28 cellular contexts compared by ENCODE assay signal in the genomic region with DNA sequence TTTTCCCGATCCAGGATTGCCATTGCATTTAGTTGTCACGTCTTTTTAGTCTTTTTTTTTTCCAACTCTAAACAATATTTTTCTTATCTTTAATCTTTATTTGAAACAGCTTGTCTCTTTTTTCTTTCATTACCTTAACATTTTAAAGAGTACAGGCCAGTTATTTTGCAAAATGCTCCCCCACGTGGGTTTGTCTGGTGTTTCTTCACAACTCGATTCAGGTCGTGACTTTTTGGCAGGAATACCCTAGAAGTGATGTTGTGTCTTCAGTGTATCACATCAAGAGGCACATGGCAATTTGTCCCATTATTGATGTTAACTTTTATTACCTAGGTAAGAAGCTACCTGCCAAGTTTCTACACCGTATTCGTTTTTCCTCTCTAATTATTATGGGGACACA.
"Had no signal": no experiment of that assay in that cellular context is flagged by ENCODE, and none has a peak within 500 bp of the region (broad histone marks: within the 10 kb centered on the region; RNA-seq: fewer than 3 reads in every experiment).

No MANE protein-coding gene starts in this region.

- H3K27ac ChIP-seq: esophagus squamous epithelium, heart right ventricle, ovary, psoas muscle, skin epidermis, spleen, suprapubic skin, transverse colon, upper lobe of right lung, uterus had no signal

- ATAC-seq: effector memory CD8-positive, alpha-beta T cell; heart right ventricle; left colon; left ventricle myocardium superior; natural killer cell; psoas muscle; right cardiac atrium; stimulated activated naive CD8-positive, alpha-beta T cell treated with anti-CD3 and anti-CD28 coated beads, Interleukin-15, amount 100 ng/mL, for 72 hours; upper lobe of right lung had no signal

- H3K4me3 ChIP-seq: esophagus squamous epithelium, heart right ventricle, lung, ovary, psoas muscle, skin epidermis, spleen, suprapubic skin, transverse colon, upper lobe of right lung, uterus had no signal

- DNase-seq: cortex of kidney; effector memory CD8-positive, alpha-beta T cell; erythroblast; esophagus squamous epithelium; foreskin melanocyte; glutamatergic neuron; heart right ventricle; hypothalamus; immature natural killer cell; islet precursor cell; kidney glomerular epithelial cell; left colon; left ventricle myocardium superior; natural killer cell; occipital lobe; ovary; posterior cingulate gyrus; psoas muscle; right cardiac atrium; spleen; stimulated activated naive CD4-positive, alpha-beta T cell; stimulated activated naive CD8-positive, alpha-beta T cell treated with anti-CD3 and anti-CD28 coated beads, Interleukin-15, amount 100 ng/mL, for 72 hours; transverse colon; upper lobe of right lung; uterus had no signal
